In the genomic region with DNA sequence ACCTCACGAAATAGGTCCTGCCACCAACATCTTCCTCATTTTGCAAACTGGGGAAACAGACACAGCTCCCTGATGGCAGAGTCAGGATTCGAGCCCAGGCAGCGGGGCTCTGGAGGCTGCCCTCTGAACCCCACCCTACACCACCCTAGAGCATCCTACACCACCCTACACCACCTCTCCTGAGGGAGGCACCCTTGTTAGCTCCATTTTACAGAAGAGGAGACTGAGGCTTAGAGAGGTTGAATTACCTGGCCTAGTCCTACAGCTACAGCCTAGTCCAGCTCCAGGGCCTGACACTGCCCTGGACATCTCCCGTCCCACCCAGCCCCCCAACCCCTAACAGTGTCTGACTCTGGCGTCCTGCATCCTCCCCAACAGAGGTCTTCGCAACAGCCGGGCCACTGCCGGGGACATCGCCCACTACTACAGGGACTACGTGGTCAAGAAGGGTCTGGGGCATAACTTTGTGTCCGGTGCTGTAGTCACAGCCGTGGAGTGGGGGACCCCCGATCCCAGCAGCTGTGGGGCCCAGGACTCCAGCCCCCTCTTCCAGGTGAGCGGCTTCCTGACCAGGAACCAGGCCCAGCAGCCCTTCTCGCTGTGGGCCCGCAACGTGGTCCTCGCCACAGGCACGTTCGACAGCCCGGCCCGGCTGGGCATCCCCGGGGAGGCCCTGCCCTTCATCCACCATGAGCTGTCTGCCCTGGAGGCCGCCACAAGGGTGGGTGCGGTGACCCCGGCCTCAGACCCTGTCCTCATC, we compare ENCODE assay signal across 1 cellular context.
TF ChIP-seq lines count a peak whose summit lies in the region.

No MANE protein-coding gene starts in this region.

TF ChIP-seq in H1, 55 proteins besides CTCF, POLR2A, EP300 and RAD21:
- no peak for TF ChIP-seq SP1 (IDR thresholded peaks at IDR 0.05; ENCODE audit: low read depth, low read length)
